2 cellular contexts compared by ENCODE assay signal in the genomic region with DNA sequence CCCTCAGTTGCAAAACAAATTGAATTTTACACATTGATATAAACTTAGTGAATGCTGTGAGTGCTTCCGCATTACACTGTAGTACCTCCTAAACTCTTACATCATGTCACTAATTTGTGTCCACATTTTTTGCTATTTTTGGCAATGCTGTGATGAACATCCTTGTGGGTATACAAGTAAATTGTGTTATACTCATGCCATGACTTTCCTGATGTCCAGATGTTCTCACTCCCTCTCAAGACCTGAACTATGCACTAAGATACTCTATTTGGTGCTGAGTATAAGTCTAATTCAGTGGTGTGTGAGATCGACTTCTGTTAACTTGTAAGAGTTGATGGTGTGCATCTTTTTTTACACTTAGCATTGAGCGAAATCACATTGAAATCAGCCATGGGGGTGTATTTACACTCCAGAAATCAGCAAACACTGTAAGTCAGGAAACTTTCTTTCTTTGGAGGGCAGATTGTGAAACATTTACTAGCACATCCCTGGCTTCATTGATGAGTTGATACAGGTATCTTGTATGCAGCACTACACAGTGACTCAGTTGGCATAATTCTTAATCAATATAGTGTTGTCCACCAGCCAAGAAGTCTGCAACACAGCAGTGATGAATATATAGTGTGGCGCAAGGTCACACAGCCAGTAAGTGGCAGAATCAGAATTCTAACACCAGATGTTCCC.
TF ChIP-seq lines count a peak whose summit lies in the region.

No MANE protein-coding gene starts in this region.

TF ChIP-seq in liver, 16 proteins besides CTCF, POLR2A, EP300 and RAD21 (continued from another document):
- TF ChIP-seq, protein P1, sequence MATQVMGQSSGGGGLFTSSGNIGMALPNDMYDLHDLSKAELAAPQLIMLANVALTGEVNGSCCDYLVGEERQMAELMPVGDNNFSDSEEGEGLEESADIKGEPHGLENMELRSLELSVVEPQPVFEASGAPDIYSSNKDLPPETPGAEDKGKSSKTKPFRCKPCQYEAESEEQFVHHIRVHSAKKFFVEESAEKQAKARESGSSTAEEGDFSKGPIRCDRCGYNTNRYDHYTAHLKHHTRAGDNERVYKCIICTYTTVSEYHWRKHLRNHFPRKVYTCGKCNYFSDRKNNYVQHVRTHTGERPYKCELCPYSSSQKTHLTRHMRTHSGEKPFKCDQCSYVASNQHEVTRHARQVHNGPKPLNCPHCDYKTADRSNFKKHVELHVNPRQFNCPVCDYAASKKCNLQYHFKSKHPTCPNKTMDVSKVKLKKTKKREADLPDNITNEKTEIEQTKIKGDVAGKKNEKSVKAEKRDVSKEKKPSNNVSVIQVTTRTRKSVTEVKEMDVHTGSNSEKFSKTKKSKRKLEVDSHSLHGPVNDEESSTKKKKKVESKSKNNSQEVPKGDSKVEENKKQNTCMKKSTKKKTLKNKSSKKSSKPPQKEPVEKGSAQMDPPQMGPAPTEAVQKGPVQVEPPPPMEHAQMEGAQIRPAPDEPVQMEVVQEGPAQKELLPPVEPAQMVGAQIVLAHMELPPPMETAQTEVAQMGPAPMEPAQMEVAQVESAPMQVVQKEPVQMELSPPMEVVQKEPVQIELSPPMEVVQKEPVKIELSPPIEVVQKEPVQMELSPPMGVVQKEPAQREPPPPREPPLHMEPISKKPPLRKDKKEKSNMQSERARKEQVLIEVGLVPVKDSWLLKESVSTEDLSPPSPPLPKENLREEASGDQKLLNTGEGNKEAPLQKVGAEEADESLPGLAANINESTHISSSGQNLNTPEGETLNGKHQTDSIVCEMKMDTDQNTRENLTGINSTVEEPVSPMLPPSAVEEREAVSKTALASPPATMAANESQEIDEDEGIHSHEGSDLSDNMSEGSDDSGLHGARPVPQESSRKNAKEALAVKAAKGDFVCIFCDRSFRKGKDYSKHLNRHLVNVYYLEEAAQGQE (IDR thresholded peaks at IDR 0.05) = no peak
- TF ChIP-seq, protein P2, sequence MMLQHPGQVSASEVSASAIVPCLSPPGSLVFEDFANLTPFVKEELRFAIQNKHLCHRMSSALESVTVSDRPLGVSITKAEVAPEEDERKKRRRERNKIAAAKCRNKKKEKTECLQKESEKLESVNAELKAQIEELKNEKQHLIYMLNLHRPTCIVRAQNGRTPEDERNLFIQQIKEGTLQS (IDR thresholded peaks at IDR 0.05) = no peak
- TF ChIP-seq, protein P3, sequence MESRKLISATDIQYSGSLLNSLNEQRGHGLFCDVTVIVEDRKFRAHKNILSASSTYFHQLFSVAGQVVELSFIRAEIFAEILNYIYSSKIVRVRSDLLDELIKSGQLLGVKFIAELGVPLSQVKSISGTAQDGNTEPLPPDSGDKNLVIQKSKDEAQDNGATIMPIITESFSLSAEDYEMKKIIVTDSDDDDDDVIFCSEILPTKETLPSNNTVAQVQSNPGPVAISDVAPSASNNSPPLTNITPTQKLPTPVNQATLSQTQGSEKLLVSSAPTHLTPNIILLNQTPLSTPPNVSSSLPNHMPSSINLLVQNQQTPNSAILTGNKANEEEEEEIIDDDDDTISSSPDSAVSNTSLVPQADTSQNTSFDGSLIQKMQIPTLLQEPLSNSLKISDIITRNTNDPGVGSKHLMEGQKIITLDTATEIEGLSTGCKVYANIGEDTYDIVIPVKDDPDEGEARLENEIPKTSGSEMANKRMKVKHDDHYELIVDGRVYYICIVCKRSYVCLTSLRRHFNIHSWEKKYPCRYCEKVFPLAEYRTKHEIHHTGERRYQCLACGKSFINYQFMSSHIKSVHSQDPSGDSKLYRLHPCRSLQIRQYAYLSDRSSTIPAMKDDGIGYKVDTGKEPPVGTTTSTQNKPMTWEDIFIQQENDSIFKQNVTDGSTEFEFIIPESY (IDR thresholded peaks at IDR 0.05) = peak; percentile 56
- TF ChIP-seq HNF4A (conservative IDR thresholded peaks at IDR 0.05) (peak; percentile 70 to 74), TAF1 (conservative IDR thresholded peaks at IDR 0.05) (no peak), HNF4G (IDR thresholded peaks at IDR 0.05) (peak; percentile 19), GABPA (IDR thresholded peaks at IDR 0.05 in 1 of 2, conservative IDR thresholded peaks at IDR 0.05 in 1 of 2) (no peak), FOXA1 (IDR thresholded peaks at IDR 0.05) (no peak), SP1 (IDR thresholded peaks at IDR 0.05) (peak; percentile 71)
- TF ChIP-seq, protein P4, sequence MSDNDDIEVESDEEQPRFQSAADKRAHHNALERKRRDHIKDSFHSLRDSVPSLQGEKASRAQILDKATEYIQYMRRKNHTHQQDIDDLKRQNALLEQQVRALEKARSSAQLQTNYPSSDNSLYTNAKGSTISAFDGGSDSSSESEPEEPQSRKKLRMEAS (IDR thresholded peaks at IDR 0.05) = peak; percentile 47

TF ChIP-seq in HepG2, 621 proteins besides CTCF, POLR2A, EP300 and RAD21 (continued from another document):
- TF ChIP-seq, protein P5, sequence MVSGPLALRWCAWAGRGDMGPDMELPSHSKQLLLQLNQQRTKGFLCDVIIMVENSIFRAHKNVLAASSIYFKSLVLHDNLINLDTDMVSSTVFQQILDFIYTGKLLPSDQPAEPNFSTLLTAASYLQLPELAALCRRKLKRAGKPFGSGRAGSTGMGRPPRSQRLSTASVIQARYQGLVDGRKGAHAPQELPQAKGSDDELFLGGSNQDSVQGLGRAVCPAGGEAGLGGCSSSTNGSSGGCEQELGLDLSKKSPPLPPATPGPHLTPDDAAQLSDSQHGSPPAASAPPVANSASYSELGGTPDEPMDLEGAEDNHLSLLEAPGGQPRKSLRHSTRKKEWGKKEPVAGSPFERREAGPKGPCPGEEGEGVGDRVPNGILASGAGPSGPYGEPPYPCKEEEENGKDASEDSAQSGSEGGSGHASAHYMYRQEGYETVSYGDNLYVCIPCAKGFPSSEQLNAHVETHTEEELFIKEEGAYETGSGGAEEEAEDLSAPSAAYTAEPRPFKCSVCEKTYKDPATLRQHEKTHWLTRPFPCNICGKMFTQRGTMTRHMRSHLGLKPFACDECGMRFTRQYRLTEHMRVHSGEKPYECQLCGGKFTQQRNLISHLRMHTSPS (CRISPR knock-in tag; IDR thresholded peaks at IDR 0.05; ENCODE audit: low read depth) = no peak
- TF ChIP-seq ONECUT2 (CRISPR knock-in tag; IDR thresholded peaks at IDR 0.05) = no peak
- no peak for TF ChIP-seq RBFOX2 (IDR thresholded peaks at IDR 0.05; ENCODE audit: low read depth, low read length)
- TF ChIP-seq HDAC2 (CRISPR knock-in tag; IDR thresholded peaks at IDR 0.05) = no peak
- TF ChIP-seq, protein P6, sequence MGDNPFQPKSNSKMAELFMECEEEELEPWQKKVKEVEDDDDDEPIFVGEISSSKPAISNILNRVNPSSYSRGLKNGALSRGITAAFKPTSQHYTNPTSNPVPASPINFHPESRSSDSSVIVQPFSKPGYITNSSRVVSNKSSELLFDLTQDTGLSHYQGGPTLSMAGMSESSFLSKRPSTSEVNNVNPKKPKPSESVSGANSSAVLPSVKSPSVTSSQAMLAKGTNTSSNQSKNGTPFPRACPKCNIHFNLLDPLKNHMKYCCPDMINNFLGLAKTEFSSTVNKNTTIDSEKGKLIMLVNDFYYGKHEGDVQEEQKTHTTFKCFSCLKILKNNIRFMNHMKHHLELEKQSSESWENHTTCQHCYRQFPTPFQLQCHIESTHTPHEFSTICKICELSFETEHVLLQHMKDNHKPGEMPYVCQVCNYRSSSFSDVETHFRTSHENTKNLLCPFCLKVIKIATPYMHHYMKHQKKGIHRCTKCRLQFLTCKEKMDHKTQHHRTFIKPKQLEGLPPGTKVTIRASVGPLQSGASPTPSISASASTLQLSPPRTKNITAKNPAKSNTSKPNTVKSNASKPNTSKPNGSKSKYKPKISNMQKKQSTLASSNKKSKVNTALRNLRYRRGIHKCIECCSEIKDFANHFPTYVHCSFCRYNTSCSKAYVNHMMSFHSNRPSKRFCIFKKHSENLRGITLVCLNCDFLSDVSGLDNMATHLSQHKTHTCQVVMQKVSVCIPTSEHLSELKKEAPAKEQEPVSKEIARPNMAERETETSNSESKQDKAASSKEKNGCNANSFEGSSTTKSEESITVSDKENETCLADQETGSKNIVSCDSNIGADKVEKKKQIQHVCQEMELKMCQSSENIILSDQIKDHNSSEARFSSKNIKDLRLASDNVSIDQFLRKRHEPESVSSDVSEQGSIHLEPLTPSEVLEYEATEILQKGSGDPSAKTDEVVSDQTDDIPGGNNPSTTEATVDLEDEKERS (CRISPR knock-in tag; IDR thresholded peaks at IDR 0.05) = no peak
- no peak for TF ChIP-seq SCMH1 (CRISPR knock-in tag; IDR thresholded peaks at IDR 0.05; ENCODE audit: borderline replicate concordance)
- TF ChIP-seq GABPB1 (CRISPR knock-in tag; IDR thresholded peaks at IDR 0.05) = no peak
- TF ChIP-seq, protein P7, sequence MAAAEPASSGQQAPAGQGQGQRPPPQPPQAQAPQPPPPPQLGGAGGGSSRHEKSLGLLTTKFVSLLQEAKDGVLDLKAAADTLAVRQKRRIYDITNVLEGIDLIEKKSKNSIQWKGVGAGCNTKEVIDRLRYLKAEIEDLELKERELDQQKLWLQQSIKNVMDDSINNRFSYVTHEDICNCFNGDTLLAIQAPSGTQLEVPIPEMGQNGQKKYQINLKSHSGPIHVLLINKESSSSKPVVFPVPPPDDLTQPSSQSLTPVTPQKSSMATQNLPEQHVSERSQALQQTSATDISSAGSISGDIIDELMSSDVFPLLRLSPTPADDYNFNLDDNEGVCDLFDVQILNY (CRISPR knock-in tag; conservative IDR thresholded peaks at IDR 0.05) = no peak
- TF ChIP-seq REL (CRISPR knock-in tag; conservative IDR thresholded peaks at IDR 0.05) = no peak
